Comparison of ENCODE assay signal across 1 cellular context in genomic region chr7:92915348-92915747, GRCh38.
TF ChIP-seq lines count a peak whose summit lies in the region.

No MANE protein-coding gene starts in this region.

TF ChIP-seq in K562, 482 proteins besides CTCF, POLR2A, EP300 and RAD21 (continued from another document):
- TF ChIP-seq ZNF740 (CRISPR knock-in tag; IDR thresholded peaks at IDR 0.05) (no peak), ZNF740 (tag; IDR thresholded peaks at IDR 0.05) (0 out of 4 replicates have a peak, but pooled peaks of 1 of the 2 experiments have one; percentile 17), DMBX1 (CRISPR knock-in tag; IDR thresholded peaks at IDR 0.05; ENCODE audit: borderline replicate concordance) (0 out of 2 replicates have a peak, but pooled peaks have one; percentile 50), ETV1 (tag; conservative IDR thresholded peaks at IDR 0.05; ENCODE audit: low read depth) (no peak)
